Comparison of ENCODE assay signal across 23 cellular contexts in the genomic region with DNA sequence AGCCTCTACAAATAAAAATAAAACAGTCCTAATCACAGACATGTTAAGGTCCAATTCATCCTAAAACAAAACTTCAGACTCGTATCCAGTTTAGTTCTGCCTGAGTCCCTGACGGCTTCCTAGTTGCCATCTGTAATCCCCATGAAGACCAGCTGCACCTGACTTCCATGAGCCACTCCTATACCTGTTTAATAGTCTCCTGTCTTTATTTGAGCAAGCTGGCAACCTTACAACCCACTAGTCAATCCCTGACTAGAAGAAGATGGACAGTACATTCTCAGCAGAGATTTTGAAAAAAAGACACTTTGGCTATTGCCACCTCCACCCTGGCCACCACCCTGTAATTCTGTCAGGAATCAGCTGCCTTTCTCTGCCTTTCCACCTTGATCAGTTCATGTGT.
DNase-seq lines count a peak whose midpoint lies in the region; ATAC-seq and TF ChIP-seq lines count a peak whose summit lies in the region.
"Had no signal": no experiment of that assay in that cellular context is flagged by ENCODE, and none has a peak within 500 bp of the region (broad histone marks: within the 10 kb centered on the region; RNA-seq: fewer than 3 reads in every experiment).

No MANE protein-coding gene starts in this region.

- H3K36me3 Mint-ChIP-seq in stimulated activated effector memory CD8-positive, alpha-beta T cell treated with anti-CD3 and anti-CD28 coated beads, Interleukin-12 subunit alpha, Interleukin-12 subunit beta, amount 100 ng/mL, for 72 hours = no peaks in the 10 kb centered on the region
- H3K36me3 Mint-ChIP-seq: CD14-positive monocyte; CD4-positive, alpha-beta memory T cell; CD4-positive, CD25-positive, alpha-beta regulatory T cell; CD8-positive, alpha-beta memory T cell had no signal

- no peak for TF ChIP-seq CTCF in mucosa of descending colon (IDR thresholded peaks at IDR 0.05)

- H3K4me3 ChIP-seq in mucosa of descending colon = no peak overlapping the region
- H3K4me3 ChIP-seq: BLaER1, GM12878 had no signal

- no peaks in the 10 kb centered on the region for H3K9me3 ChIP-seq in mucosa of descending colon
- H3K9me3 ChIP-seq: BE2C, BLaER1 had no signal

- no peaks in the 10 kb centered on the region for H3K4me1 ChIP-seq in mucosa of descending colon (ENCODE audit: low read depth)
- H3K4me1 ChIP-seq: BE2C, BLaER1 had no signal

- DNase-seq in mucosa of descending colon = peak in 1 of 3 donors; percentile 8
- DNase-seq in stimulated activated effector memory CD8-positive, alpha-beta T cell treated with anti-CD3 and anti-CD28 coated beads, Interleukin-12 subunit alpha, Interleukin-12 subunit beta, amount 100 ng/mL, for 72 hours (ENCODE audit: low spot score in 2 of 2) = no peak
- no peak for DNase-seq in posterior cingulate gyrus
- DNase-seq: 8988T; ACHN; BE2C; C1 segment of cervical spinal cord; CD4-positive, alpha-beta memory T cell; CD4-positive, CD25-positive, alpha-beta regulatory T cell; CD8-positive, alpha-beta memory T cell; COR-L47; DMS 273 treated with DMSO at 0.1 percent for 48 hours; DMS153; DMS53; DMS79; DND-41; EL; GDM1 had no signal

- intact Hi-C loops in mucosa of descending colon (cut with DNase I, micrococcal nuclease) = no loop called here
- intact Hi-C loops in posterior cingulate gyrus (cut with DNase I) = no loop called here

- H3K27ac Mint-ChIP-seq in stimulated activated effector memory CD8-positive, alpha-beta T cell treated with anti-CD3 and anti-CD28 coated beads, Interleukin-12 subunit alpha, Interleukin-12 subunit beta, amount 100 ng/mL, for 72 hours = no peak overlapping the region
- H3K27ac Mint-ChIP-seq: CD14-positive monocyte; CD4-positive, alpha-beta memory T cell; CD4-positive, CD25-positive, alpha-beta regulatory T cell; CD8-positive, alpha-beta memory T cell had no signal

- ATAC-seq in mucosa of descending colon (peak; percentile 56), HG02798 (IDR thresholded peaks at IDR 0.05; ENCODE audit: poor library complexity, unreplicated experiment) (no peak), GM19463 (IDR thresholded peaks at IDR 0.05; ENCODE audit: unreplicated experiment) (no peak)
- ATAC-seq in stimulated activated effector memory CD8-positive, alpha-beta T cell treated with anti-CD3 and anti-CD28 coated beads, Interleukin-12 subunit alpha, Interleukin-12 subunit beta, amount 100 ng/mL, for 72 hours = peak; percentile 17
- ATAC-seq: GM12878 had no signal

- no peaks in the 10 kb centered on the region for H3K4me1 Mint-ChIP-seq in stimulated activated effector memory CD8-positive, alpha-beta T cell treated with anti-CD3 and anti-CD28 coated beads, Interleukin-12 subunit alpha, Interleukin-12 subunit beta, amount 100 ng/mL, for 72 hours
- H3K4me1 Mint-ChIP-seq: CD14-positive monocyte; CD4-positive, alpha-beta memory T cell; CD4-positive, CD25-positive, alpha-beta regulatory T cell; CD8-positive, alpha-beta memory T cell had no signal

- H3K36me3 ChIP-seq in mucosa of descending colon (ENCODE audit: low read depth) = no peaks in the 10 kb centered on the region
- H3K36me3 ChIP-seq: BE2C, BLaER1 had no signal

- no peak overlapping the region for H3K4me3 Mint-ChIP-seq in stimulated activated effector memory CD8-positive, alpha-beta T cell treated with anti-CD3 and anti-CD28 coated beads, Interleukin-12 subunit alpha, Interleukin-12 subunit beta, amount 100 ng/mL, for 72 hours
- H3K4me3 Mint-ChIP-seq: CD14-positive monocyte; CD4-positive, alpha-beta memory T cell; CD4-positive, CD25-positive, alpha-beta regulatory T cell; CD8-positive, alpha-beta memory T cell had no signal

- no peaks in the 10 kb centered on the region for H3K9me3 Mint-ChIP-seq in stimulated activated effector memory CD8-positive, alpha-beta T cell treated with anti-CD3 and anti-CD28 coated beads, Interleukin-12 subunit alpha, Interleukin-12 subunit beta, amount 100 ng/mL, for 72 hours
- H3K9me3 Mint-ChIP-seq: CD14-positive monocyte; CD4-positive, alpha-beta memory T cell; CD4-positive, CD25-positive, alpha-beta regulatory T cell; CD8-positive, alpha-beta memory T cell had no signal

Comparison
In these comparisons a context has a peak if more than half of its experiments do, and no peak if none do; other contexts are left out.
1. ATAC-seq: peak in mucosa of descending colon (single experiment) and stimulated activated effector memory CD8-positive, alpha-beta T cell treated with anti-CD3 and anti-CD28 coated beads, Interleukin-12 subunit alpha, Interleukin-12 subunit beta, amount 100 ng/mL, for 72 hours (single experiment); none in HG02798 (single experiment) and GM19463 (single experiment).